ENCODE assay signal across 1 cellular context in genomic region chr1:243748706-243749283, GRCh38.
TF ChIP-seq lines count a peak whose summit lies in the region.

No MANE protein-coding gene starts in this region.

TF ChIP-seq in HEK293, 187 proteins besides CTCF, POLR2A, EP300 and RAD21 (continued from another document):
- TF ChIP-seq ZNF37A (tag by site-specific recombination; IDR thresholded peaks at IDR 0.05) (no peak), ZNF324 (tag by site-specific recombination; IDR thresholded peaks at IDR 0.05) (0 out of 2 replicates have a peak, but pooled peaks have one; percentile 26), ZNF18 (tag by site-specific recombination; IDR thresholded peaks at IDR 0.05) (no peak), ZNF132 (tag by site-specific recombination; IDR thresholded peaks at IDR 0.05; ENCODE audit: borderline replicate concordance) (no peak), SCRT1 (tag by site-specific recombination; IDR thresholded peaks at IDR 0.05; ENCODE audit: borderline replicate concordance) (peak; percentile 85), BCL6B (tag by site-specific recombination; IDR thresholded peaks at IDR 0.05) (no peak), ZNF544 (tag by site-specific recombination; IDR thresholded peaks at IDR 0.05) (no peak), KLF9 (tag by site-specific recombination; IDR thresholded peaks at IDR 0.05; ENCODE audit: low read depth) (no peak), ZNF623 (tag by site-specific recombination; IDR thresholded peaks at IDR 0.05) (peak; percentile 8; the same call in 1 of the 2 replicates), ZNF10 (tag by site-specific recombination; IDR thresholded peaks at IDR 0.05) (no peak), ZNF416 (tag by site-specific recombination; IDR thresholded peaks at IDR 0.05) (no peak), ZNF335 (tag by site-specific recombination; conservative IDR thresholded peaks at IDR 0.05) (0 out of 2 replicates have a peak, but pooled peaks have one; percentile 38), ZNF354C (tag by site-specific recombination; IDR thresholded peaks at IDR 0.05; ENCODE audit: borderline replicate concordance, low read depth) (no peak), ZNF843 (tag by site-specific recombination; IDR thresholded peaks at IDR 0.05) (no peak), BCL11A (tag by site-specific recombination; IDR thresholded peaks at IDR 0.05; ENCODE audit: low read depth) (no peak), ZNF426 (tag by site-specific recombination; IDR thresholded peaks at IDR 0.05) (no peak), ZBTB10 (tag by site-specific recombination; IDR thresholded peaks at IDR 0.05) (no peak), ZFP37 (tag by site-specific recombination; IDR thresholded peaks at IDR 0.05) (no peak), ZBTB17 (tag by site-specific recombination; IDR thresholded peaks at IDR 0.05) (0 out of 2 replicates have a peak, but pooled peaks have one; percentile 16)
- TF ChIP-seq, protein P1, sequence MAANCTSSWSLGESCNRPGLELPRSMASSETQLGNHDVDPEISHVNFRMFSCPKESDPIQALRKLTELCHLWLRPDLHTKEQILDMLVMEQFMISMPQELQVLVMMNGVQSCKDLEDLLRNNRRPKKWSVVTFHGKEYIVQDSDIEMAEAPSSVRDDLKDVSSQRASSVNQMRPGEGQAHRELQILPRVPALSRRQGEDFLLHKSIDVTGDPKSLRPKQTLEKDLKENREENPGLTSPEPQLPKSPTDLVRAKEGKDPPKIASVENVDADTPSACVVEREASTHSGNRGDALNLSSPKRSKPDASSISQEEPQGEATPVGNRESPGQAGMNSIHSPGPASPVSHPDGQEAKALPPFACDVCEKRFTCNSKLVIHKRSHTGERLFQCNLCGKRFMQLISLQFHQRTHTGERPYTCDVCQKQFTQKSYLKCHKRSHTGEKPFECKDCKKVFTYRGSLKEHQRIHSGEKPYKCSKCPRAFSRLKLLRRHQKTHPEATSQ (tag by site-specific recombination; IDR thresholded peaks at IDR 0.05): no peak
TF ChIP-seq in HEK293: peak in this region for 10.
